In genomic region chr3:18900994-18901393, GRCh38 we compare ENCODE assay signal across 10 cellular contexts.
DNase-seq lines count a peak whose midpoint lies in the region; ATAC-seq and TF ChIP-seq lines count a peak whose summit lies in the region.
"Had no signal": no experiment of that assay in that cellular context is flagged by ENCODE, and none has a peak within 500 bp of the region (broad histone marks: within the 10 kb centered on the region; RNA-seq: fewer than 3 reads in every experiment).

No MANE protein-coding gene starts in this region.

- no peak overlapping the region for H3K4me3 Mint-ChIP-seq in mesothelial cell of epicardium
- no peak overlapping the region for H3K4me3 Mint-ChIP-seq in chondrocyte (ENCODE audit: unreplicated experiment)

- H3K9me3 Mint-ChIP-seq in mesothelial cell of epicardium (no peaks in the 10 kb centered on the region), chondrocyte (ENCODE audit: low read depth) (no peaks in the 10 kb centered on the region)

- H3K27me3 Mint-ChIP-seq in mesothelial cell of epicardium (ENCODE audit: low read depth) (no peaks in the 10 kb centered on the region), chondrocyte (ENCODE audit: low read depth) (no peaks in the 10 kb centered on the region)

- H3K27ac Mint-ChIP-seq in mesothelial cell of epicardium (peak overlapping the region; percentile 33), chondrocyte (ENCODE audit: unreplicated experiment) (no peak overlapping the region)

- ATAC-seq in GM18907 (IDR thresholded peaks at IDR 0.05; ENCODE audit: unreplicated experiment) (peak; percentile 94), HG02678 (IDR thresholded peaks at IDR 0.05; ENCODE audit: unreplicated experiment) (peak; percentile 79), HG03571 (IDR thresholded peaks at IDR 0.05; ENCODE audit: unreplicated experiment) (peak; percentile 96)
- ATAC-seq: K562; stimulated activated naive CD8-positive, alpha-beta T cell treated with anti-CD3 and anti-CD28 coated beads, Interleukin-15, Interleukin-2, amounts not matched to agents 100 U/mL and 50 U/mL, for 24 hours had no signal

- TF ChIP-seq CTCF in mesothelial cell of epicardium (IDR thresholded peaks at IDR 0.05; ENCODE audit: unreplicated experiment) (no peak), chondrocyte (IDR thresholded peaks at IDR 0.05) (no peak)

- H3K4me1 Mint-ChIP-seq in mesothelial cell of epicardium = peaks cover 7% of the 10 kb centered on the region
- no peaks in the 10 kb centered on the region for H3K4me1 Mint-ChIP-seq in chondrocyte (ENCODE audit: low read depth)

- DNase-seq in mesothelial cell of epicardium (ENCODE audit: low spot score in 2 of 2, unreplicated experiment in 2 of 2) = no peak
- DNase-seq in NCI-H146 (lab: John Stamatoyannopoulos, UW) = no peak
- DNase-seq in cortex of kidney (lab: John Stamatoyannopoulos, UW) = no peak
- no peak for DNase-seq in chondrocyte (ENCODE audit: low spot score)
- no peak for DNase-seq in NCI-H748 treated with DMSO at 0.1 percent for 48 hours (lab: John Stamatoyannopoulos, UW)
- DNase-seq: stimulated activated naive CD8-positive, alpha-beta T cell treated with anti-CD3 and anti-CD28 coated beads, Interleukin-15, Interleukin-2, amounts not matched to agents 100 U/mL and 50 U/mL, for 24 hours had no signal

- H3K36me3 Mint-ChIP-seq in mesothelial cell of epicardium (no peaks in the 10 kb centered on the region), chondrocyte (ENCODE audit: low read depth) (no peaks in the 10 kb centered on the region)
